In the genomic region with DNA sequence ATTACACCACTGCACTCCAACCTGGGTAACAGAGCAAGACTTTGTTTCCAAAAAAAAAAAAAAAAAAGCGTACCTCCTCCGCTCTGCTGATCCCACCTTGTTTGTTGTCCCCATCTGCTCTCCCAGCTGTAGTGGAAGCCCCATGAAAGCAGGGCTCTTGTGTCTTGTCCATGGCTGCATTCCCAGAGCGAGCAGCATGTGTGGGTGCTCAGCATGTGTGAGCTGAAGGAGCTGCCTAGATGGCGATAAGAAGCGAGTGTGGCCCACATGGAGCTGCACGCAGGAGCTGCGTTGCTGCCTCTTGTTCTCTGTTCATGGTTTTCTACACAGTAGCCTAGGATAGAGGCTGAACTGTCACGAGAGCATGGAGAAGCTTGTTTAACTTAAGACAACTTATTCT, we compare ENCODE assay signal across 16 cellular contexts. TPM values are rescaled to one million over a fixed set of nuclear protein-coding genes. Genes with fewer than 3 reads are reported as not detected.
DNase-seq lines count a peak whose midpoint lies in the region; ATAC-seq and TF ChIP-seq lines count a peak whose summit lies in the region.
"Had no signal": no experiment of that assay in that cellular context is flagged by ENCODE, and none has a peak within 500 bp of the region (broad histone marks: within the 10 kb centered on the region; RNA-seq: fewer than 3 reads in every experiment).

No MANE protein-coding gene starts in this region.

- no peak overlapping the region for H3K4me3 Mint-ChIP-seq in activated T-cell treated with anti-CD3 and anti-CD28 coated beads, Interleukin-2, amount 50 U/mL, for 24 hours
- H3K4me3 Mint-ChIP-seq in activated T-cell treated with anti-CD3 and anti-CD28 coated beads, Interleukin-2, amount 50 U/mL, for 72 hours = no peak overlapping the region
- H3K4me3 Mint-ChIP-seq in activated T-helper 2 cell treated with anti-CD3 and anti-CD28 coated beads, Interferon-gamma antibody, Interleukin-2, Interleukin-4, amounts not matched to agents 10 μg/mL and 5 μg/mL and 100 μg/mL, durations not matched to agents 14 hours and 24 hours and 36 hours (ENCODE audit: low read depth) = no peak overlapping the region
- H3K4me3 Mint-ChIP-seq: CD14-positive monocyte had no signal

- H2BK120ac ChIP-seq in trophoblast cell (ENCODE audit: insufficient read depth, low read length, poor library complexity) = no peak overlapping the region

- no peak for DNase-seq in activated T-cell treated with anti-CD3 and anti-CD28 coated beads, Interleukin-2, amount 50 U/mL, for 24 hours
- DNase-seq in activated T-cell treated with anti-CD3 and anti-CD28 coated beads, Interleukin-2, amount 50 U/mL, for 72 hours = no peak
- DNase-seq in DND-41 (no peak), trophoblast cell (no peak), left colon (no peak)
- DNase-seq in activated T-helper 2 cell treated with anti-CD3 and anti-CD28 coated beads, Interferon-gamma antibody, Interleukin-2, Interleukin-4, amounts not matched to agents 10 μg/mL and 5 μg/mL and 100 μg/mL, durations not matched to agents 14 hours and 24 hours and 36 hours (ENCODE audit: low spot score) = no peak
- DNase-seq: DMS79, GM23248, NCI-H1436, NCI-H2029 treated with DMSO at 0.1 percent for 48 hours, NCI-H526 treated with DMSO at 0.1 percent for 48 hours, PC-9, SHP77 had no signal

- peaks cover 34% of the 10 kb centered on the region for H3K4me1 Mint-ChIP-seq in activated T-cell treated with anti-CD3 and anti-CD28 coated beads, Interleukin-2, amount 50 U/mL, for 24 hours (ENCODE audit: low read depth)
- H3K4me1 Mint-ChIP-seq in activated T-cell treated with anti-CD3 and anti-CD28 coated beads, Interleukin-2, amount 50 U/mL, for 72 hours (ENCODE audit: low read depth) = peaks cover 53% of the 10 kb centered on the region
- H3K4me1 Mint-ChIP-seq in activated T-helper 2 cell treated with anti-CD3 and anti-CD28 coated beads, Interferon-gamma antibody, Interleukin-2, Interleukin-4, amounts not matched to agents 10 μg/mL and 5 μg/mL and 100 μg/mL, durations not matched to agents 14 hours and 24 hours and 36 hours (ENCODE audit: low read depth) = peaks cover 51% of the 10 kb centered on the region

- H3K23ac ChIP-seq in trophoblast cell (ENCODE audit: low read length) = no peak overlapping the region

- no peak overlapping the region for H2AFZ ChIP-seq in DND-41 (ENCODE audit: low read depth, low read length)
- no peak overlapping the region for H2AFZ ChIP-seq in trophoblast cell (ENCODE audit: insufficient read depth, low read length, poor library complexity)
- H2AFZ ChIP-seq: GM23248, PC-9 had no signal

- H3K18ac ChIP-seq in trophoblast cell (ENCODE audit: low read length) = no peak overlapping the region

- H3K27me3 Mint-ChIP-seq in activated T-cell treated with anti-CD3 and anti-CD28 coated beads, Interleukin-2, amount 50 U/mL, for 24 hours = no peaks in the 10 kb centered on the region
- no peaks in the 10 kb centered on the region for H3K27me3 Mint-ChIP-seq in activated T-cell treated with anti-CD3 and anti-CD28 coated beads, Interleukin-2, amount 50 U/mL, for 72 hours (ENCODE audit: low read depth)
- no peaks in the 10 kb centered on the region for H3K27me3 Mint-ChIP-seq in activated T-helper 2 cell treated with anti-CD3 and anti-CD28 coated beads, Interferon-gamma antibody, Interleukin-2, Interleukin-4, amounts not matched to agents 10 μg/mL and 5 μg/mL and 100 μg/mL, durations not matched to agents 14 hours and 24 hours and 36 hours (ENCODE audit: low read depth)

- peaks cover 95% of the 10 kb centered on the region for H4K20me1 ChIP-seq in DND-41 (ENCODE audit: insufficient read depth, low read length)

- H3K4me3 ChIP-seq in DND-41 (ENCODE audit: low read depth in 1 of 2, low read length in 2 of 2) (no peak overlapping the region), trophoblast cell (ENCODE audit: low read depth, low read length) (no peak overlapping the region)
- H3K4me3 ChIP-seq: GM23248, PC-9 had no signal

- no peaks in the 10 kb centered on the region for H3K9me3 Mint-ChIP-seq in activated T-cell treated with anti-CD3 and anti-CD28 coated beads, Interleukin-2, amount 50 U/mL, for 24 hours
- no peaks in the 10 kb centered on the region for H3K9me3 Mint-ChIP-seq in activated T-cell treated with anti-CD3 and anti-CD28 coated beads, Interleukin-2, amount 50 U/mL, for 72 hours
- H3K9me3 Mint-ChIP-seq in activated T-helper 2 cell treated with anti-CD3 and anti-CD28 coated beads, Interferon-gamma antibody, Interleukin-2, Interleukin-4, amounts not matched to agents 10 μg/mL and 5 μg/mL and 100 μg/mL, durations not matched to agents 14 hours and 24 hours and 36 hours = no peaks in the 10 kb centered on the region

- H3K4ac ChIP-seq in trophoblast cell (ENCODE audit: low read depth, low read length) = peak overlapping the region; percentile 30

- H3K27ac Mint-ChIP-seq in activated T-cell treated with anti-CD3 and anti-CD28 coated beads, Interleukin-2, amount 50 U/mL, for 24 hours = peak overlapping the region; percentile 61
- H3K27ac Mint-ChIP-seq in activated T-cell treated with anti-CD3 and anti-CD28 coated beads, Interleukin-2, amount 50 U/mL, for 72 hours = no peak overlapping the region
- H3K27ac Mint-ChIP-seq in activated T-helper 2 cell treated with anti-CD3 and anti-CD28 coated beads, Interferon-gamma antibody, Interleukin-2, Interleukin-4, amounts not matched to agents 10 μg/mL and 5 μg/mL and 100 μg/mL, durations not matched to agents 14 hours and 24 hours and 36 hours = peak overlapping the region; percentile 74

- no peak overlapping the region for H2BK5ac ChIP-seq in trophoblast cell (ENCODE audit: low read depth, low read length, poor library complexity)

- no peak overlapping the region for H3K14ac ChIP-seq in trophoblast cell (ENCODE audit: low read length)

- intact Hi-C loops in activated T-helper 2 cell treated with anti-CD3 and anti-CD28 coated beads, Interferon-gamma antibody, Interleukin-2, Interleukin-4, amounts not matched to agents 10 μg/mL and 5 μg/mL and 100 μg/mL, durations not matched to agents 14 hours and 24 hours and 36 hours (cut with micrococcal nuclease) = no loop called here
- intact Hi-C loops in left colon (cut with DNase I, micrococcal nuclease) = no loop called here

- H3K27me3 ChIP-seq in DND-41 (ENCODE audit: insufficient read depth, low read length, poor library complexity) (no peaks in the 10 kb centered on the region), trophoblast cell (ENCODE audit: insufficient read depth, low read length) (no peaks in the 10 kb centered on the region)

- H3K79me1 ChIP-seq in trophoblast cell (ENCODE audit: low read length) = peaks cover 2% of the 10 kb centered on the region

- H3K4me1 ChIP-seq in DND-41 (ENCODE audit: insufficient read depth, low read length) (peaks cover 12% of the 10 kb centered on the region; the same call in 1 of the 2 replicates), trophoblast cell (ENCODE audit: control insufficient read depth in 1 of 2, insufficient read depth in 2 of 2, low read length in 2 of 2) (peaks cover 2 to 3% of the 10 kb centered on the region in 2 experiments)

- H3K36me3 Mint-ChIP-seq in activated T-cell treated with anti-CD3 and anti-CD28 coated beads, Interleukin-2, amount 50 U/mL, for 24 hours (ENCODE audit: low read depth) = peaks cover 44% of the 10 kb centered on the region
- H3K36me3 Mint-ChIP-seq in activated T-cell treated with anti-CD3 and anti-CD28 coated beads, Interleukin-2, amount 50 U/mL, for 72 hours (ENCODE audit: insufficient read depth in 2 of 2) = peaks cover 2 to 20% of the 10 kb centered on the region in 2 donors
- H3K36me3 Mint-ChIP-seq in activated T-helper 2 cell treated with anti-CD3 and anti-CD28 coated beads, Interferon-gamma antibody, Interleukin-2, Interleukin-4, amounts not matched to agents 10 μg/mL and 5 μg/mL and 100 μg/mL, durations not matched to agents 14 hours and 24 hours and 36 hours (ENCODE audit: low read depth) = peaks cover 48% of the 10 kb centered on the region

- H4K12ac ChIP-seq in trophoblast cell (ENCODE audit: low read depth, low read length) = no peak overlapping the region

- no peaks in the 10 kb centered on the region for H3K9me3 ChIP-seq in DND-41 (ENCODE audit: insufficient read depth, low read length, severe bottlenecking)
- H3K9me3 ChIP-seq in trophoblast cell (ENCODE audit: insufficient read depth, low read depth, low read length) = no peaks in the 10 kb centered on the region

- no peak overlapping the region for H2BK12ac ChIP-seq in trophoblast cell (ENCODE audit: low read length)

- H3K4me2 ChIP-seq in DND-41 (ENCODE audit: insufficient read depth, low read length) = no peak overlapping the region
- no peak overlapping the region for H3K4me2 ChIP-seq in trophoblast cell (ENCODE audit: low read length)
- H3K4me2 ChIP-seq: PC-9 had no signal

- H4K91ac ChIP-seq in trophoblast cell (ENCODE audit: low read depth, low read length) = no peak overlapping the region

- peaks cover 50% of the 10 kb centered on the region for H3K36me3 ChIP-seq in DND-41 (ENCODE audit: insufficient read depth, low read length)
- peaks cover 0 to 2% of the 10 kb centered on the region in 2 experiments for H3K36me3 ChIP-seq in trophoblast cell (ENCODE audit: control insufficient read depth in 1 of 2, insufficient read depth in 2 of 2, low read length in 2 of 2)

- H3K9ac ChIP-seq in DND-41 (ENCODE audit: low read depth, low read length) = no peak overlapping the region
- H3K9ac ChIP-seq in trophoblast cell (ENCODE audit: low read length) = no peak overlapping the region
- H3K9ac ChIP-seq: GM23248 had no signal

- TF ChIP-seq CTCF in DND-41 (IDR thresholded peaks at IDR 0.05; ENCODE audit: borderline replicate concordance, extremely low read depth, low read length, poor library complexity, severe bottlenecking) = no peak

- H4K8ac ChIP-seq in trophoblast cell (ENCODE audit: low read depth, low read length) = no peak overlapping the region

- H2AK5ac ChIP-seq in trophoblast cell (ENCODE audit: low read length) = no peak overlapping the region

- H3K79me2 ChIP-seq in DND-41 (ENCODE audit: insufficient read depth, low read length) (peaks cover 99% of the 10 kb centered on the region), trophoblast cell (ENCODE audit: control insufficient read depth, insufficient read depth, low read length, poor library complexity) (peaks cover 13% of the 10 kb centered on the region)

- ATAC-seq in activated T-cell treated with anti-CD3 and anti-CD28 coated beads, Interleukin-2, amount 50 U/mL, for 72 hours (replicated peaks in 1 of 2) = no peak
- ATAC-seq in DND-41 (ENCODE audit: insufficient read depth, low read depth) (peak; percentile 27; the same call in 1 of the 3 replicates), GM18511 (IDR thresholded peaks at IDR 0.05; ENCODE audit: unreplicated experiment) (no peak), GM19463 (IDR thresholded peaks at IDR 0.05; ENCODE audit: unreplicated experiment) (no peak), left colon (no peak)

- WGBS in trophoblast cell (ENCODE audit: extremely low coverage, insufficient coverage, insufficient read length) = no CpG with 5 or more reads among the region's 8 CpGs

- no peak overlapping the region for H3K27ac ChIP-seq in DND-41 (ENCODE audit: low read length)
- H3K27ac ChIP-seq in trophoblast cell (ENCODE audit: low read depth, low read length) = no peak overlapping the region
- H3K27ac ChIP-seq: GM23248, PC-9 had no signal

RNA-seq across cellular contexts. Expression of a gene that starts 12.4 kb away (rescaled TPM):
- total RNA-seq in activated T-cell treated with anti-CD3 and anti-CD28 coated beads, Interleukin-2, amount 50 U/mL, for 72 hours = 100 to 1,000 TPM; 232 to 268 TPM
- 208 and 214 TPM in 2 replicates for total RNA-seq in activated T-helper 2 cell treated with anti-CD3 and anti-CD28 coated beads, Interferon-gamma antibody, Interleukin-2, Interleukin-4, amounts not matched to agents 10 μg/mL and 5 μg/mL and 100 μg/mL, durations not matched to agents 14 hours and 24 hours and 36 hours
- 29.4 and 32.1 TPM in 2 replicates for polyA plus RNA-seq in trophoblast cell (2013)
- 100 to 1,000 TPM in 1 of 2 donors, 10 to 100 TPM in 1; 64.5 to 115 TPM for total RNA-seq in left colon

RNA-seq across cellular contexts. Expression of a gene that starts 27.6 kb away (rescaled TPM):
- total RNA-seq in activated T-cell treated with anti-CD3 and anti-CD28 coated beads, Interleukin-2, amount 50 U/mL, for 72 hours = 10 to 100 TPM; 28.2 to 40.3 TPM
- 76.6 and 78.6 TPM in 2 replicates for total RNA-seq in activated T-helper 2 cell treated with anti-CD3 and anti-CD28 coated beads, Interferon-gamma antibody, Interleukin-2, Interleukin-4, amounts not matched to agents 10 μg/mL and 5 μg/mL and 100 μg/mL, durations not matched to agents 14 hours and 24 hours and 36 hours
- 13.5 and 14.3 TPM in 2 replicates for polyA plus RNA-seq in trophoblast cell (2013)
- total RNA-seq in left colon = 100 to 1,000 TPM; 112 to 160 TPM
